ENCODE assay signal across 25 cellular contexts in genomic region chr11:106943089-106943488, GRCh38.
"Had no signal": no experiment of that assay in that cellular context is flagged by ENCODE, and none has a peak within 500 bp of the region (broad histone marks: within the 10 kb centered on the region; RNA-seq: fewer than 3 reads in every experiment).

No MANE protein-coding gene starts in this region.

- DNase-seq: naive thymus-derived CD4-positive, alpha-beta T cell; natural killer cell; nucleus accumbens; pancreas; right cardiac atrium; right lobe of liver; sigmoid colon; small intestine; stimulated activated CD4-positive, alpha-beta T cell treated with anti-CD3 and anti-CD28 coated beads, Interleukin-15, amount 100 ng/mL, for 24 hours; stimulated activated CD4-positive, alpha-beta T cell treated with anti-CD3 and anti-CD28 coated beads, Interleukin-4, amount 100 ng/mL, for 1 hour; stimulated activated CD4-positive, alpha-beta T cell treated with anti-CD3 and anti-CD28 coated beads, Interleukin-4, amount 100 ng/mL, for 4 hours; stimulated activated CD8-positive, alpha-beta memory T cell treated with anti-CD3 and anti-CD28 coated beads, Interleukin-4, amount 100 ng/mL, for 48 hours; stimulated activated naive CD4-positive, alpha-beta T cell; stimulated activated naive CD8-positive, alpha-beta T cell treated with anti-CD3 and anti-CD28 coated beads, Interleukin-15, amount 100 ng/mL, for 72 hours; stimulated activated naive CD8-positive, alpha-beta T cell treated with anti-CD3 and anti-CD28 coated beads, Interleukin-15, Interleukin-2, amounts not matched to agents 100 U/mL and 50 U/mL, for 24 hours; substantia nigra; testis; tibial artery; transverse colon; upper lobe of right lung; uterus had no signal

- H3K4me3 ChIP-seq: pancreas, prostate gland, right lobe of liver, sigmoid colon, suprapubic skin, testis, tibial artery, transverse colon, upper lobe of right lung, uterus had no signal

- H3K27ac ChIP-seq: neutrophil, pancreas, prostate gland, right lobe of liver, sigmoid colon, suprapubic skin, testis, tibial artery, transverse colon, upper lobe of right lung, uterus had no signal

- H3K4me1 ChIP-seq: pancreas, prostate gland, right lobe of liver, sigmoid colon, suprapubic skin, testis, tibial artery, transverse colon, upper lobe of right lung, uterus had no signal

- ATAC-seq: naive thymus-derived CD4-positive, alpha-beta T cell; natural killer cell; pancreas; right cardiac atrium; right lobe of liver; stimulated activated memory B cell treated with anti-CD40 and anti-IgM and Interleukin-4, amounts not matched to agents 10 μg/mL and 1 μg/mL and 100 μg/mL, for 72 hours; stimulated activated naive CD8-positive, alpha-beta T cell treated with anti-CD3 and anti-CD28 coated beads, Interleukin-15, amount 100 ng/mL, for 72 hours; stimulated activated naive CD8-positive, alpha-beta T cell treated with anti-CD3 and anti-CD28 coated beads, Interleukin-15, Interleukin-2, amounts not matched to agents 100 U/mL and 50 U/mL, for 24 hours; upper lobe of right lung had no signal

- H3K27me3 ChIP-seq: neutrophil, pancreas, right lobe of liver, sigmoid colon, suprapubic skin, testis, tibial artery, transverse colon, upper lobe of right lung, uterus had no signal

- H3K36me3 ChIP-seq: neutrophil, pancreas, prostate gland, right lobe of liver, sigmoid colon, suprapubic skin, tibial artery, transverse colon, upper lobe of right lung, uterus had no signal

- H3K9me3 ChIP-seq: neutrophil, pancreas, prostate gland, right lobe of liver, sigmoid colon, suprapubic skin, testis, tibial artery, transverse colon, upper lobe of right lung, uterus had no signal
